28 cellular contexts compared by ENCODE assay signal in the genomic region with DNA sequence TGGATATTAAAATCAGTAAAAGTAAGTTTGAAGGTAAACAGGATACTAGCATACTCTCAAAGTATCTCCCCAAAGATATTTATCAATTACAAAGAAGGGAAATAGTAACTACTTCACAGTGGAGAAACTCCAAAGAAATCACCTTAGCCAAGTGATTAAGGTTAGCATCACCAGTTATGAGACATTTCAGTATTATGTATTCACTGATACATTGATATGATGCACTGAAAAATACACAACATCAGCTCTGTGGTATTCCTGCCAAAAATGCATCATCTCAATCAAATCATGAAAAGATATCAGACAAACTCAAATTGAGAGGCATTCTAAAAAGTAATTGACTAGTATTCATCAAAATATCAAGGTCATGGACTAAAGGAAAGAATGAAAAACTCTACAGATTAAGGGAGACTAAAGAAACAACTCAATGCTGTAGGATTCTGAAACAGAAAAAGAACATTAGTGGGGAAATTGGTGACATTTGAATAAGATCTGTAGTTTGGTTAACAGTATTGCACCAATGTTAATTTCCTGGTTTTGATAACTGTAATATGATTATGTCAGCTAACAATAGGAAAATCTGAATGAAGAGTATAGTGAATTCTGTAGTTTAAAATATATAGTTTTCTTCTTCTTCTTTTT.
"Had no signal": no experiment of that assay in that cellular context is flagged by ENCODE, and none has a peak within 500 bp of the region (broad histone marks: within the 10 kb centered on the region; RNA-seq: fewer than 3 reads in every experiment).

No MANE protein-coding gene starts in this region.

- H3K4me1 ChIP-seq: ascending aorta, lower lobe of right lung, pancreas, prostate gland, suprapubic skin, tibial artery, upper lobe of right lung had no signal

- H3K27me3 ChIP-seq: ascending aorta, pancreas, suprapubic skin, tibial artery, upper lobe of right lung had no signal

- H3K9me2 ChIP-seq: SK-N-SH had no signal

- H3K36me3 ChIP-seq: ascending aorta, lower lobe of right lung, pancreas, prostate gland, suprapubic skin, tibial artery, upper lobe of right lung had no signal

- H3K36me3 Mint-ChIP-seq: brain had no signal

- H3K27me3 Mint-ChIP-seq: naive thymus-derived CD8-positive, alpha-beta T cell had no signal

- H3K4me1 Mint-ChIP-seq: brain, neural crest cell had no signal

- H3K4me3 ChIP-seq: ascending aorta, coronary artery, dorsolateral prefrontal cortex, lower lobe of right lung, pancreas, prostate gland, skin epidermis, suprapubic skin, tibial artery, upper lobe of right lung had no signal

- H3K4me3 Mint-ChIP-seq: brain; naive thymus-derived CD8-positive, alpha-beta T cell; neural crest cell; T-helper 1 cell treated with Interleukin-12 subunit alpha and Interleukin-12 subunit beta and Interleukin-4 antibody, amounts not matched to agents 30 μg/mL and 1 μg/mL, for 36 hours had no signal

- H3K9me3 Mint-ChIP-seq: neural crest cell had no signal

- H3K9ac ChIP-seq: SK-N-SH had no signal

- H3K9me3 ChIP-seq: ascending aorta, lower lobe of right lung, pancreas, prostate gland, SK-N-SH, suprapubic skin, tibial artery, upper lobe of right lung had no signal

- H3K27ac Mint-ChIP-seq: brain; T-helper 1 cell treated with Interleukin-12 subunit alpha and Interleukin-12 subunit beta and Interleukin-4 antibody, amounts not matched to agents 30 μg/mL and 1 μg/mL, for 36 hours had no signal

- H3K4me2 ChIP-seq: SK-N-SH had no signal

- DNase-seq: activated CD4-positive, alpha-beta T cell treated with anti-CD3 and anti-CD28 coated beads, Interleukin-2, amount 50 U/mL, for 4 hours; activated CD4-positive, CD25-positive, alpha-beta regulatory T cell treated with anti-CD3 and anti-CD28 coated beads, Interleukin-2, amount 50 U/mL, for 72 hours; activated naive CD4-positive, alpha-beta T cell; dorsolateral prefrontal cortex; effector memory CD4-positive, alpha-beta T cell; kidney glomerular epithelial cell; lower lobe of right lung; mesenchymal stem cell; naive thymus-derived CD8-positive, alpha-beta T cell; nucleus accumbens; pancreas; retina; SK-N-SH; stimulated activated CD4-positive, alpha-beta T cell treated with anti-CD3 and anti-CD28 coated beads, Interleukin-12 subunit alpha, Interleukin-12 subunit beta, amount 100 ng/mL, for 4 hours; stimulated activated CD4-positive, alpha-beta T cell treated with anti-CD3 and anti-CD28 coated beads, Interleukin-4, amount 100 ng/mL, for 1 hour; SW 1271; T-helper 9 cell; tibial artery; upper lobe of right lung had no signal

- H3K27ac ChIP-seq: ascending aorta, coronary artery, dorsolateral prefrontal cortex, lower lobe of right lung, pancreas, prostate gland, skin epidermis, suprapubic skin, tibial artery, upper lobe of right lung, VCaP had no signal
